9 cellular contexts compared by ENCODE assay signal in genomic region chr2:238060542-238061309, GRCh38. TPM values are rescaled to one million over a fixed set of nuclear protein-coding genes. Genes with fewer than 3 reads are reported as not detected.
DNase-seq lines count a peak whose midpoint lies in the region; ATAC-seq, FAIRE-seq and TF ChIP-seq lines count a peak whose summit lies in the region.
"Had no signal": no experiment of that assay in that cellular context is flagged by ENCODE, and none has a peak within 500 bp of the region (broad histone marks: within the 10 kb centered on the region; RNA-seq: fewer than 3 reads in every experiment).

A gene with protein sequence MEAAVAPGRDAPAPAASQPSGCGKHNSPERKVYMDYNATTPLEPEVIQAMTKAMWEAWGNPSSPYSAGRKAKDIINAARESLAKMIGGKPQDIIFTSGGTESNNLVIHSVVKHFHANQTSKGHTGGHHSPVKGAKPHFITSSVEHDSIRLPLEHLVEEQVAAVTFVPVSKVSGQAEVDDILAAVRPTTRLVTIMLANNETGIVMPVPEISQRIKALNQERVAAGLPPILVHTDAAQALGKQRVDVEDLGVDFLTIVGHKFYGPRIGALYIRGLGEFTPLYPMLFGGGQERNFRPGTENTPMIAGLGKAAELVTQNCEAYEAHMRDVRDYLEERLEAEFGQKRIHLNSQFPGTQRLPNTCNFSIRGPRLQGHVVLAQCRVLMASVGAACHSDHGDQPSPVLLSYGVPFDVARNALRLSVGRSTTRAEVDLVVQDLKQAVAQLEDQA (plus strand): TSS chr2:238061001. CDS start chr2:238061055, 54 bp downstream.

- peaks cover 15 to 16% of the 10 kb centered on the region in 2 donors for H3K4me1 ChIP-seq in kidney (ENCODE audit: control insufficient read depth in 1 of 2, insufficient read depth in 1 of 2, low read depth in 1 of 2, low read length in 2 of 2)

- H3K27ac ChIP-seq in kidney (ENCODE audit: low read depth in 2 of 2, low read length in 2 of 2): peak within 1 kb of the TSS; percentile 73 to 78

- no peaks in the 10 kb centered on the region for H3K36me3 ChIP-seq in kidney (ENCODE audit: control insufficient read depth in 1 of 2, insufficient read depth in 2 of 2, low read length in 2 of 2)

- peak within 1 kb of the TSS; percentile 89 to 93 for H3K4me3 ChIP-seq in kidney (ENCODE audit: low read length in 2 of 2)

- intact Hi-C loops in kidney (cut with DNase I): no loop called here

- ATAC-seq in GM19035 (IDR thresholded peaks at IDR 0.05; ENCODE audit: unreplicated experiment) (peak; percentile 97), HG03354 (IDR thresholded peaks at IDR 0.05; ENCODE audit: poor library complexity, severe bottlenecking, unreplicated experiment) (peak; percentile 96)

- no peak for TF ChIP-seq CTCF in AG09319 (IDR thresholded peaks at IDR 0.05; ENCODE audit: low read depth, low read length)
- TF ChIP-seq CTCF in kidney (IDR thresholded peaks at IDR 0.05; ENCODE audit: borderline replicate concordance, extremely low read depth, insufficient read depth): no peak

- peak within 1 kb of the TSS; percentile 86 for H3K9ac ChIP-seq in kidney (ENCODE audit: low read length in 2 of 2)

- FAIRE-seq in kidney (lab: Jason Lieb, UNC): no peak
- FAIRE-seq: colon had no signal

- H3K9me3 ChIP-seq in kidney (ENCODE audit: control insufficient read depth in 1 of 2, low read length in 2 of 2): no peaks in the 10 kb centered on the region

- DNase-seq in AG09319 (ENCODE audit: extremely low read depth, low read depth): peak; percentile 95
- peak; percentile 97 for DNase-seq in NCI-H460 (ENCODE audit: extremely low read depth, low read depth)
- peak; percentile 89 for DNase-seq in activated CD4-positive, CD25-positive, alpha-beta regulatory T cell treated with anti-CD3 and anti-CD28 coated beads, Interleukin-2, amount 50 U/mL, for 72 hours
- DNase-seq in cerebellar nuclear complex (lab: John Stamatoyannopoulos, UW): peak; percentile 53 to 82
- peak; percentile 99 for DNase-seq in kidney
- DNase-seq in stimulated activated CD4-positive, alpha-beta T cell treated with anti-CD3 and anti-CD28 coated beads, Interleukin-15, amount 100 ng/mL, for 24 hours: peak; percentile 98

RNA-seq across cellular contexts. Expression of the gene that starts here (rescaled TPM):
- total RNA-seq in NCI-H460 (2014; rRNA removed; shearing (Covaris generic)): 36.0 and 40.1 TPM in 2 replicates
- 85.0 and 87.7 TPM in 2 replicates for polyA plus RNA-seq in NCI-H460 (2014; cell fraction: nucleus; rRNA removed)
- 18.3 TPM for total RNA-seq in kidney
- polyA plus RNA-seq in kidney (ENCODE audit: insufficient read depth, low read depth, low replicate concordance): 21.9 TPM

Comparison
In these comparisons a context has a peak if more than half of its experiments do, and no peak if none do; other contexts are left out.
1. Peak in every context shown above with its lines: DNase-seq, ATAC-seq, H3K4me3 ChIP-seq and H3K27ac ChIP-seq.